In genomic region chr6:169722362-169723199, GRCh38 we compare ENCODE assay signal across 8 cellular contexts. TPM values are rescaled to one million over a fixed set of nuclear protein-coding genes. Genes with fewer than 3 reads are reported as not detected.
DNase-seq lines count a peak whose midpoint lies in the region; ATAC-seq and TF ChIP-seq lines count a peak whose summit lies in the region.

No MANE protein-coding gene starts in this region.

- TF ChIP-seq EP300 in Ishikawa (IDR thresholded peaks at IDR 0.05; ENCODE audit: borderline replicate concordance) = no peak

- H3K36me3 ChIP-seq in BJ (ENCODE audit: control insufficient read depth, insufficient read depth, low read length) (no peaks in the 10 kb centered on the region), kidney epithelial cell (ENCODE audit: control insufficient read depth, insufficient read depth, low read length) (no peaks in the 10 kb centered on the region)

- DNase-seq in BJ (ENCODE audit: low read depth) (no peak), T1000 (lab: John Stamatoyannopoulos, UW) (peak; percentile 9), cerebellum (ENCODE audit: low spot score) (peak; percentile 24), kidney epithelial cell (ENCODE audit: low read depth) (no peak)
- peak; percentile 42 for DNase-seq in stimulated activated CD4-positive, alpha-beta T cell treated with anti-CD3 and anti-CD28 coated beads, Interleukin-1b, Interleukin-23, amount 100 ng/mL, for 48 hours

- POLR2A ChIA-PET in BJ (lab: Charles Lee) = no interaction called here

- TF ChIP-seq CTCF in BJ (IDR thresholded peaks at IDR 0.05; ENCODE audit: insufficient read depth, low read depth, low read length) (no peak), kidney epithelial cell (IDR thresholded peaks at IDR 0.05; ENCODE audit: insufficient read depth, low read length, poor library complexity, severe bottlenecking) (no peak)

- peak overlapping the region; percentile 75 for H3K4me3 ChIP-seq in BJ (ENCODE audit: low read depth, low read length)
- H3K4me3 ChIP-seq in kidney epithelial cell (ENCODE audit: low read depth, low read length) = peak overlapping the region; percentile 71

- CTCF ChIA-PET in BJ (lab: Yijun Ruan, JAX) = no interaction called here

- peak; percentile 21 for ATAC-seq in GM19043 (IDR thresholded peaks at IDR 0.05; ENCODE audit: low read depth, unreplicated experiment)
- no peak for ATAC-seq in GM18519 (IDR thresholded peaks at IDR 0.05; ENCODE audit: low FRiP score, unreplicated experiment)

- TF ChIP-seq RAD21 in Ishikawa (IDR thresholded peaks at IDR 0.05; ENCODE audit: low read depth) = no peak

- no peaks in the 10 kb centered on the region for H3K27me3 ChIP-seq in BJ (ENCODE audit: control insufficient read depth, insufficient read depth, low read length)
- H3K27me3 ChIP-seq in kidney epithelial cell (ENCODE audit: control insufficient read depth, insufficient read depth, low read length) = no peaks in the 10 kb centered on the region

TF ChIP-seq in Ishikawa, 13 proteins besides CTCF, POLR2A, EP300 and RAD21:
- TF ChIP-seq REST (IDR thresholded peaks at IDR 0.05; ENCODE audit: low read depth) (no peak), TEAD4 (IDR thresholded peaks at IDR 0.05) (0 out of 2 replicates have a peak, but pooled peaks have one; percentile 13), EGR1 (IDR thresholded peaks at IDR 0.05) (no peak), NFIC (IDR thresholded peaks at IDR 0.05) (0 out of 2 replicates have a peak, but pooled peaks have one; percentile 12)

RNA-seq across cellular contexts. Expression of gene PHF10, which starts 1.7 kb away (rescaled TPM):
- 9.8 and 20.4 TPM in 2 replicates for polyA plus RNA-seq in BJ (2011; rRNA removed)
- 5.0 and 6.9 TPM in 2 replicates for polyA minus RNA-seq in BJ (2011; rRNA and poly(A)+ RNA removed)
- total RNA-seq in cerebellum (46.2 TPM), kidney epithelial cell (31.3 and 32.7 TPM in 2 replicates)

RNA-seq across cellular contexts. Expression of gene C6orf120, which starts 20.7 kb away (rescaled TPM):
- polyA plus RNA-seq in BJ (2011; rRNA removed) = 13.2 and 21.4 TPM in 2 replicates
- polyA minus RNA-seq in BJ (2011; rRNA and poly(A)+ RNA removed) = 7.3 and 7.9 TPM in 2 replicates
- total RNA-seq in cerebellum (18.6 TPM), kidney epithelial cell (35.9 and 42.9 TPM in 2 replicates)

RNA-seq across cellular contexts. Expression of gene WDR27, which starts 20.8 kb away (rescaled TPM):
- polyA plus RNA-seq in BJ (2011; rRNA removed) = 22.9 and 28.7 TPM in 2 replicates
- polyA minus RNA-seq in BJ (2011; rRNA and poly(A)+ RNA removed) = 20.0 and 23.1 TPM in 2 replicates
- 65.5 TPM for total RNA-seq in cerebellum
- total RNA-seq in kidney epithelial cell = 27.0 and 34.4 TPM in 2 replicates

RNA-seq across cellular contexts. Expression of gene DYNLT2, which starts 28.8 kb away (rescaled TPM):
- 0.31 and 0.32 TPM in 2 replicates for polyA plus RNA-seq in BJ (2011; rRNA removed)
- 0.41 TPM in 1 of 2 replicates, not detected in the other for polyA minus RNA-seq in BJ (2011; rRNA and poly(A)+ RNA removed)
- 2.9 TPM for total RNA-seq in cerebellum
- total RNA-seq in kidney epithelial cell = 1.3 and 1.4 TPM in 2 replicates

RNA-seq across cellular contexts. Expression of gene ERMARD, which starts 28.8 kb away (rescaled TPM):
- polyA plus RNA-seq in BJ (2011; rRNA removed) = 21.5 and 31.8 TPM in 2 replicates
- polyA minus RNA-seq in BJ (2011; rRNA and poly(A)+ RNA removed) = 11.5 and 14.7 TPM in 2 replicates
- 29.7 TPM for total RNA-seq in cerebellum
- 20.3 and 34.2 TPM in 2 replicates for total RNA-seq in kidney epithelial cell

Comparison
In these comparisons a context has a peak if more than half of its experiments do, and no peak if none do; other contexts are left out.
1. DNase-seq: peak in T1000 (single experiment), cerebellum (single experiment) and stimulated activated CD4-positive, alpha-beta T cell treated with anti-CD3 and anti-CD28 coated beads, Interleukin-1b, Interleukin-23, amount 100 ng/mL, for 48 hours (single experiment); none in BJ (single experiment) and kidney epithelial cell (single experiment).